ENCODE assay signal across 14 cellular contexts in the genomic region with DNA sequence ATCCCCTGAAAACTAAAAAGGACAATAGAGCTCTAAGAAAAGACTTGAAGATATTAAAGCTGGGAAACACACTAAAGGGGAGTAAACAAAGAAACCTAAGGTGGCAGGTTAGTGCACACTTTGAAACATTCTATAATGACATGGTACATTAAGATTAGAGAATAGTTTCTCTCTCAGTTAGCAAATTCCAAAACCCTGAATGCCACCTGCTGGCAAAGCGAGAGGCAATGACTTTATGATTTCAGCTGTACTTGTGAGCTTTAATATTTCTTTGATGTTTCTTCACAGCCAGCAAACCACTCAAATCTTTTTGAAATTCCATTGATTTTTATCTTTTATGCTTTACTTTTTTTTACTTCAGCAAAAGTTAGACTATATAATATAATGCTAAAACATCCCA.
DNase-seq lines count a peak whose midpoint lies in the region; ATAC-seq, FAIRE-seq and TF ChIP-seq lines count a peak whose summit lies in the region.
"Had no signal": no experiment of that assay in that cellular context is flagged by ENCODE, and none has a peak within 500 bp of the region (broad histone marks: within the 10 kb centered on the region; RNA-seq: fewer than 3 reads in every experiment).

No MANE protein-coding gene starts in this region.

- no peaks in the 10 kb centered on the region for H4K20me1 ChIP-seq in endothelial cell of umbilical vein (replicated peaks; ENCODE audit: control insufficient read depth, extremely low read depth, insufficient read depth, low read length)

- H2AFZ ChIP-seq in endothelial cell of umbilical vein (ENCODE audit: low read depth, low read length) = no peak overlapping the region

- H3K9me1 ChIP-seq in endothelial cell of umbilical vein (replicated peaks; ENCODE audit: control insufficient read depth, extremely low read depth, insufficient read depth, low read length) = no peaks in the 10 kb centered on the region

- FAIRE-seq in endothelial cell of umbilical vein (lab: Jason Lieb, UNC) = peak; percentile 24
- no peak for FAIRE-seq in small intestine (lab: Jason Lieb, UNC)
- FAIRE-seq: endometrium had no signal

- no peak overlapping the region for H3K4me3 ChIP-seq in endothelial cell of umbilical vein (replicated peaks in 1 of 3; ENCODE audit: insufficient read depth in 1 of 3, low read depth in 1 of 3, low read length in 3 of 3)
- no peak overlapping the region for H3K4me3 ChIP-seq in small intestine (ENCODE audit: low read depth in 1 of 2, low read length in 2 of 2)
- H3K4me3 ChIP-seq: stomach had no signal

- H3K27me3 ChIP-seq in endothelial cell of umbilical vein (ENCODE audit: control insufficient read depth in 2 of 2, insufficient read depth in 2 of 2, low read length in 2 of 2) (peaks cover 0 to 2% of the 10 kb centered on the region in 2 experiments), small intestine (ENCODE audit: control insufficient read depth in 2 of 2, insufficient read depth in 2 of 2, low read length in 2 of 2) (peaks cover 0 to 2% of the 10 kb centered on the region in 2 donors)
- H3K27me3 ChIP-seq: stomach had no signal

- WGBS in small intestine, 3 donors = 11 to 38% (median 21%) methylated on average over 1 of the region's 1 CpG

- dilution Hi-C loops in endothelial cell of umbilical vein (cut with MboI; ENCODE audit: extremely low pct_ligation_motif_present, low sequenced_read_pairs) = no loop called here

- ATAC-seq in HG03135 (IDR thresholded peaks at IDR 0.05; ENCODE audit: unreplicated experiment) (no peak), HG02840 (IDR thresholded peaks at IDR 0.05; ENCODE audit: low FRiP score, unreplicated experiment) (no peak)
- ATAC-seq: left cardiac atrium, WTC11 had no signal

- CTCF ChIA-PET in endothelial cell of umbilical vein (lab: Charles Lee) = interaction anchor here (0.6 to 4.6 kb wide), 14 partner anchors 11 to 340 kb away, joined by 3 to 71 read pairs (median 4); no protein-coding TSS in a partner anchor

- no peaks in the 10 kb centered on the region for H3K79me2 ChIP-seq in endothelial cell of umbilical vein (ENCODE audit: control insufficient read depth, insufficient read depth, low read length)

- POLR2A ChIA-PET in endothelial cell of umbilical vein (lab: Charles Lee) = interaction anchor here (0.6 kb wide), 1 partner anchor 133 kb away, joined by 3 read pairs; no protein-coding TSS in a partner anchor

- intact Hi-C loops in endothelial cell of umbilical vein (cut with micrococcal nuclease) = loop anchor here (1.0 to 10.0 kb wide), 2 partner anchors 166 to 331 kb away; no protein-coding TSS in a partner anchor

- no peak for TF ChIP-seq POLR2A in endothelial cell of umbilical vein (IDR thresholded peaks at IDR 0.05; ENCODE audit: low read depth, low read length)

- no peak overlapping the region for H3K27ac ChIP-seq in endothelial cell of umbilical vein (ENCODE audit: insufficient read depth, low read depth, low read length)
- H3K27ac ChIP-seq in small intestine (ENCODE audit: low read depth in 1 of 2, low read length in 1 of 2) = no peak overlapping the region
- H3K27ac ChIP-seq: stomach had no signal

- no peak overlapping the region for H3K4me2 ChIP-seq in endothelial cell of umbilical vein (ENCODE audit: insufficient read depth, low read length)

- H3K9me3 ChIP-seq in endothelial cell of umbilical vein (replicated peaks; ENCODE audit: control insufficient read depth, insufficient read depth, low read length) (no peaks in the 10 kb centered on the region), small intestine (ENCODE audit: control insufficient read depth, low read depth) (no peaks in the 10 kb centered on the region)
- H3K9me3 ChIP-seq: stomach had no signal

- no peak overlapping the region for H3K9ac ChIP-seq in endothelial cell of umbilical vein (replicated peaks; ENCODE audit: extremely low read depth, insufficient read depth, low read length)

- TF ChIP-seq CTCF in endothelial cell of umbilical vein (IDR thresholded peaks at IDR 0.05; ENCODE audit: extremely low read depth in 1 of 2, insufficient read depth in 1 of 2, low read depth in 1 of 2, low read length in 2 of 2) = peak; percentile 10 to 11

- no TSS peak for BruUV-seq in endothelial cell of umbilical vein (replicated peaks; lab: Mats Ljungman, UMichigan)

- DNase-seq in SIG-M5 treated with dmso at 0.1 percent for 504 hours (lab: John Stamatoyannopoulos, UW; ENCODE audit: unreplicated experiment) (peak; percentile 32), SIG-M5 (lab: John Stamatoyannopoulos, UW) (no peak), NCI-H526 treated with DMSO at 0.1 percent for 48 hours (lab: John Stamatoyannopoulos, UW) (peak; percentile 56), endothelial cell of umbilical vein (ENCODE audit: low read depth, low spot score) (peak; percentile 10), small intestine (peak; percentile 19), GDM1 (lab: John Stamatoyannopoulos, UW) (no peak)
- DNase-seq: activated naive CD4-positive, alpha-beta T cell treated with Interleukin-2 at 50 U/mL for 16 hours; left cardiac atrium; NCI-H226; stomach had no signal

- no peaks in the 10 kb centered on the region for H3K36me3 ChIP-seq in endothelial cell of umbilical vein (ENCODE audit: control insufficient read depth in 2 of 2, extremely low read depth in 1 of 2, insufficient read depth in 2 of 2, low read length in 2 of 2)
- H3K36me3 ChIP-seq in small intestine (ENCODE audit: control insufficient read depth in 2 of 2, insufficient read depth in 2 of 2, low read length in 2 of 2) = no peaks in the 10 kb centered on the region
- H3K36me3 ChIP-seq: stomach had no signal

- H3K4me1 ChIP-seq in endothelial cell of umbilical vein (ENCODE audit: control insufficient read depth, extremely low read depth, insufficient read depth, low read length) (no peaks in the 10 kb centered on the region), small intestine (ENCODE audit: control insufficient read depth in 2 of 2, insufficient read depth in 1 of 2, low read depth in 1 of 2, low read length in 1 of 2) (no peaks in the 10 kb centered on the region)
- H3K4me1 ChIP-seq: stomach had no signal

TF ChIP-seq in endothelial cell of umbilical vein, 7 proteins besides CTCF, POLR2A, EP300 and RAD21:
- TF ChIP-seq JUN (IDR thresholded peaks at IDR 0.05; ENCODE audit: borderline replicate concordance, insufficient read depth, insufficient read length, low read depth) (no peak), POLR2AphosphoS5 (IDR thresholded peaks at IDR 0.05; ENCODE audit: insufficient read depth, low read depth, low read length) (no peak), MYC (IDR thresholded peaks at IDR 0.05; ENCODE audit: low read depth, low read length) (no peak), FOS (IDR thresholded peaks at IDR 0.05; ENCODE audit: borderline replicate concordance, insufficient read depth, low read length) (no peak), GATA2 (IDR thresholded peaks at IDR 0.05; ENCODE audit: insufficient read depth, insufficient read length, low read depth, low read length) (no peak), EZH2 (IDR thresholded peaks at IDR 0.05; ENCODE audit: borderline replicate concordance, low read depth, low read length, severe bottlenecking) (no peak)

Comparison
In these comparisons a context has a peak if more than half of its experiments do, and no peak if none do; other contexts are left out.
1. DNase-seq: peak in SIG-M5 treated with dmso at 0.1 percent for 504 hours (single experiment), NCI-H526 treated with DMSO at 0.1 percent for 48 hours (single experiment), endothelial cell of umbilical vein (single experiment) and small intestine (single experiment); none in SIG-M5 (single experiment) and GDM1 (single experiment).